ENCODE assay signal across 31 cellular contexts in the genomic region with DNA sequence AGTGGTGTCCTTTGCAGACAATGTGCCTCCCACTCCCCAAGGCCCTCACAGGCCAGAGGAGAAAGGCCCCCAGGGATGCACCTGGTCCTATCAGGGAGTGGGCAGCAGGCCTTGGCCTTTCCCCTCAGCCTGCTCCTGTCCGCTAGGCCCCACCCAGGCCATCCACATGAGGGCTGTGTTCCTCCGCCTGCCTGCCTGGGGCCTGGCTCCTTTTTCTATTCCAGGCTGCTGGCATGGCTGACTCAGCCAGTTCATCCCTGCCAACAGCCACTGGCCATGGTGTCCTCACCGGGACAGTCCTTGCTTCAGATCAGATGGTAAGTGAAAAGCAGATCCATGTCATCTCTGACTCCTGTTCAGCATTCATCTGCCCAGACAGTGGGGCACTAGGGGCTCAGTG. TPM values are rescaled to one million over a fixed set of nuclear protein-coding genes. Genes with fewer than 3 reads are reported as not detected.
DNase-seq lines count a peak whose midpoint lies in the region; ATAC-seq, FAIRE-seq and TF ChIP-seq lines count a peak whose summit lies in the region.
"Had no signal": no experiment of that assay in that cellular context is flagged by ENCODE, and none has a peak within 500 bp of the region (broad histone marks: within the 10 kb centered on the region; RNA-seq: fewer than 3 reads in every experiment).

No MANE protein-coding gene starts in this region.

- H3K79me1 ChIP-seq in neuronal stem cell (ENCODE audit: low read depth, low read length), result peaks cover 2% of the 10 kb centered on the region

- H4K91ac ChIP-seq in neuronal stem cell (ENCODE audit: low read depth, low read length, poor library complexity), result no peak overlapping the region

- H2BK120ac ChIP-seq in neuronal stem cell (ENCODE audit: low read depth, low read length), result no peak overlapping the region

- H3K9ac ChIP-seq in HCT116 (ENCODE audit: low read length) (no peak overlapping the region), adipocyte (ENCODE audit: low read length) (no peak overlapping the region), neuronal stem cell (ENCODE audit: low read depth, low read length, poor library complexity) (no peak overlapping the region)
- H3K9ac ChIP-seq: parathyroid adenoma had no signal

- H3K23ac ChIP-seq in neuronal stem cell (ENCODE audit: low read depth, low read length, poor library complexity), result no peak overlapping the region

- no peaks in the 10 kb centered on the region for H3K79me2 ChIP-seq in HCT116 (ENCODE audit: insufficient read depth, low read length)
- H3K79me2 ChIP-seq: hepatocyte, parathyroid adenoma had no signal

- H4K8ac ChIP-seq in neuronal stem cell (ENCODE audit: low read depth, low read length), result no peak overlapping the region

- H3K14ac ChIP-seq in neuronal stem cell (ENCODE audit: low read length), result peak overlapping the region; percentile 67

- H3K4me3 ChIP-seq in HCT116 (replicated peaks in 1 of 2; ENCODE audit: low read depth in 1 of 2, low read length in 2 of 2), result no peak overlapping the region
- H3K4me3 ChIP-seq in adipocyte (ENCODE audit: low read length), result no peak overlapping the region
- H3K4me3 ChIP-seq in neuronal stem cell (ENCODE audit: low read length in 2 of 2), result no peak overlapping the region
- H3K4me3 ChIP-seq: coronary artery, hepatocyte, left lung, thoracic aorta had no signal

- BruUV-seq in HCT116 (replicated peaks; lab: Mats Ljungman, UMichigan), result no TSS peak

- H2BK5ac ChIP-seq in neuronal stem cell (ENCODE audit: low read length), result no peak overlapping the region

- no peak for TF ChIP-seq RAD21 in HCT116 (IDR thresholded peaks at IDR 0.05; ENCODE audit: low read depth)

- no CpG with 5 or more reads among the region's 3 CpGs for WGBS in neuronal stem cell (ENCODE audit: extremely low coverage in 2 of 2, insufficient read length in 2 of 2, insufficient replicate concordance in 1 of 2), 2 donors

- H3K36me3 ChIP-seq in HCT116 (ENCODE audit: control insufficient read depth in 1 of 2, insufficient read depth in 2 of 2, low read length in 2 of 2), result no peaks in the 10 kb centered on the region
- H3K36me3 ChIP-seq in adipocyte (ENCODE audit: control insufficient read depth, insufficient read depth, low read length, severe bottlenecking), result no peaks in the 10 kb centered on the region
- no peaks in the 10 kb centered on the region for H3K36me3 ChIP-seq in neuronal stem cell (replicated peaks in 1 of 2; ENCODE audit: control insufficient read depth in 2 of 2, insufficient read depth in 2 of 2, low read length in 2 of 2)
- H3K36me3 ChIP-seq: left lung, thoracic aorta had no signal

- H3K4me1 ChIP-seq in HCT116 (ENCODE audit: control insufficient read depth in 1 of 2, insufficient read depth in 2 of 2, low read length in 2 of 2), result no peaks in the 10 kb centered on the region
- no peaks in the 10 kb centered on the region for H3K4me1 ChIP-seq in adipocyte (ENCODE audit: control insufficient read depth, insufficient read depth, low read length)
- H3K4me1 ChIP-seq in neuronal stem cell (ENCODE audit: control insufficient read depth in 2 of 2, insufficient read depth in 1 of 2, low read depth in 1 of 2, low read length in 2 of 2), result peaks cover 0 to 4% of the 10 kb centered on the region in 2 donors
- H3K4me1 ChIP-seq: foreskin keratinocyte, left lung, parathyroid adenoma had no signal

- no peaks in the 10 kb centered on the region for H4K20me1 ChIP-seq in HCT116 (ENCODE audit: insufficient read depth)

- H2BK15ac ChIP-seq in neuronal stem cell (ENCODE audit: low read length), result no peak overlapping the region

- RAD21 ChIA-PET in HCT116 (lab: Charles Lee; ENCODE audit: low non-redundant PET in 1 of 2, low total read pairs in 2 of 2, uncharacterized antibody in 2 of 2, unreplicated experiment in 2 of 2), result no interaction called here

- ATAC-seq in HCT116, result peak; percentile 13; the same call in 1 of the 2 replicates
- ATAC-seq in GM19351 (IDR thresholded peaks at IDR 0.05; ENCODE audit: unreplicated experiment), result no peak
- no peak for ATAC-seq in HG03108 (IDR thresholded peaks at IDR 0.05; ENCODE audit: unreplicated experiment)
- ATAC-seq: activated CD4-positive, CD25-positive, alpha-beta regulatory T cell treated with anti-CD3 and anti-CD28 coated beads, Interleukin-2, amount 50 U/mL, for 24 hours; activated CD8-positive, alpha-beta T cell treated with anti-CD3 and anti-CD28 coated beads for 36 hours; effector memory CD8-positive, alpha-beta T cell; left lung; right cardiac atrium had no signal

- no peaks in the 10 kb centered on the region for H3K27me3 ChIP-seq in HCT116 (ENCODE audit: insufficient read depth, low read length)
- peaks cover 2% of the 10 kb centered on the region for H3K27me3 ChIP-seq in adipocyte (replicated peaks; ENCODE audit: control insufficient read depth, insufficient read depth, low read length)
- H3K27me3 ChIP-seq in neuronal stem cell (ENCODE audit: control insufficient read depth in 3 of 3, insufficient read depth in 3 of 3, low read depth in 1 of 3, low read length in 3 of 3), result peaks cover 0 to 21% (median 0%) of the 10 kb centered on the region in 3 experiments
- H3K27me3 ChIP-seq: foreskin keratinocyte, hepatocyte, left lung had no signal

- POLR2A ChIA-PET in HCT116 (lab: Charles Lee), result no interaction called here

- H3K27ac ChIP-seq in HCT116 (ENCODE audit: low read depth, low read length) (no peak overlapping the region), neuronal stem cell (replicated peaks; ENCODE audit: low read length) (no peak overlapping the region)
- H3K27ac ChIP-seq: coronary artery, foreskin keratinocyte, hepatocyte, left lung, parathyroid adenoma, thoracic aorta had no signal

- CTCF ChIA-PET in HCT116 (lab: Charles Lee), result no interaction called here

- no peak overlapping the region for H2BK12ac ChIP-seq in neuronal stem cell (ENCODE audit: low read length)

- FAIRE-seq in D721Med (lab: Jason Lieb, UNC), result no peak

- H3K18ac ChIP-seq in neuronal stem cell (ENCODE audit: low read length), result no peak overlapping the region

- intact Hi-C loops in HCT116 (cut with micrococcal nuclease), result no loop called here

- TF ChIP-seq CTCF in D721Med (IDR thresholded peaks at IDR 0.05; ENCODE audit: insufficient read depth, missing control alignments), result no peak
- no peak for TF ChIP-seq CTCF in HCT116 (IDR thresholded peaks at IDR 0.05 in 2 of 3, conservative IDR thresholded peaks at IDR 0.05 in 1 of 3; ENCODE audit: borderline replicate concordance in 1 of 3, insufficient read depth in 1 of 3, low read depth in 2 of 3, low read length in 2 of 3)

- H2AK5ac ChIP-seq in neuronal stem cell (ENCODE audit: low read depth, low read length), result peak overlapping the region; percentile 13

- TF ChIP-seq POLR2A in HCT116 (IDR thresholded peaks at IDR 0.05; ENCODE audit: borderline replicate concordance, extremely low read depth, insufficient read depth, insufficient read length), result no peak

- H3K9me3 ChIP-seq in HCT116 (ENCODE audit: control insufficient read depth in 1 of 2, insufficient read depth in 1 of 2, low read depth in 1 of 2, low read length in 2 of 2), result no peaks in the 10 kb centered on the region
- no peaks in the 10 kb centered on the region for H3K9me3 ChIP-seq in adipocyte (ENCODE audit: control insufficient read depth, low read length)
- H3K9me3 ChIP-seq in neuronal stem cell (replicated peaks in 1 of 2; ENCODE audit: control insufficient read depth in 2 of 2, insufficient read depth in 1 of 2, low read depth in 1 of 2, low read length in 2 of 2), result no peaks in the 10 kb centered on the region
- H3K9me3 ChIP-seq: left lung, thoracic aorta had no signal

- H3K4me2 ChIP-seq in HCT116 (ENCODE audit: low read length), result no peak overlapping the region
- H3K4me2 ChIP-seq in neuronal stem cell (ENCODE audit: insufficient read depth, low read length, poor library complexity, severe bottlenecking), result no peak overlapping the region
- H3K4me2 ChIP-seq: hepatocyte had no signal

- no peaks in the 10 kb centered on the region for H3K9me2 ChIP-seq in HCT116 (ENCODE audit: insufficient read depth)

- H3K4ac ChIP-seq in neuronal stem cell (ENCODE audit: low read length), result no peak overlapping the region

- H2AFZ ChIP-seq in HCT116 (ENCODE audit: low read depth, low read length, poor library complexity, severe bottlenecking) (no peak overlapping the region), neuronal stem cell (ENCODE audit: low read length) (no peak overlapping the region)
- H2AFZ ChIP-seq: hepatocyte, parathyroid adenoma had no signal

- DNase-seq in D721Med (ENCODE audit: insufficient read length, low spot score) (peak; percentile 6), HCT116 (ENCODE audit: low read depth, low spot score) (no peak), adipocyte (ENCODE audit: low read depth) (peak; percentile 5), neuronal stem cell (ENCODE audit: low spot score) (no peak), islet precursor cell (no peak)
- DNase-seq: activated CD8-positive, alpha-beta T cell treated with anti-CD3 and anti-CD28 coated beads for 36 hours; CD4-positive, alpha-beta T cell; DMS 273 treated with DMSO at 0.1 percent for 48 hours; effector memory CD8-positive, alpha-beta T cell; foreskin keratinocyte; GF-D8; midbrain; NCI-H1105 treated with DMSO at 0.1 percent for 48 hours; NCI-H2029; NCI-H446; nephron progenitor cell; OCI-M1; right cardiac atrium; SHP77 treated with DMSO at 0.1 percent for 48 hours; stimulated activated CD4-positive, alpha-beta T cell treated with anti-CD3 and anti-CD28 coated beads, Interleukin-4, amount 100 ng/mL, for 4 hours; stimulated activated naive CD4-positive, alpha-beta T cell had no signal

TF ChIP-seq in HCT116, 20 proteins besides CTCF, POLR2A, EP300 and RAD21 (continues in another document):
- TF ChIP-seq YY1 (IDR thresholded peaks at IDR 0.05; ENCODE audit: extremely low read depth, insufficient replicate concordance, low read depth, low read length), result no peak
- TF ChIP-seq FOSL1 (IDR thresholded peaks at IDR 0.05; ENCODE audit: low read depth), result no peak

RNA-seq across cellular contexts. Expression of a gene that starts 13.4 kb away (rescaled TPM):
- total RNA-seq in HCT116 (2021; ENCODE audit: unreplicated experiment), result not detected
- polyA plus RNA-seq in HCT116 (2012), result not detected in 2 replicates
- polyA plus RNA-seq in neuronal stem cell (2013, experiment 1 of 2), result 0.26 TPM
- polyA plus RNA-seq in neuronal stem cell (2013, experiment 2 of 2), result 0.12 TPM
- total RNA-seq: bronchial epithelial cell; CD4-positive, alpha-beta T cell; H4; left lung; right cardiac atrium; thoracic aorta had no signal
- polyA plus RNA-seq: right cardiac atrium had no signal

RNA-seq across cellular contexts. Expression of a gene that starts 27.4 kb away (rescaled TPM):
- 222 TPM for total RNA-seq in HCT116 (2021; ENCODE audit: unreplicated experiment)
- 149 TPM in 2 replicates for polyA plus RNA-seq in HCT116 (2012)
- 74.9 TPM for polyA plus RNA-seq in neuronal stem cell (2013, experiment 1 of 2)
- 74.9 TPM for polyA plus RNA-seq in neuronal stem cell (2013, experiment 2 of 2)

RNA-seq across cellular contexts. Expression of a gene that starts 27.9 kb away (rescaled TPM):
- total RNA-seq in HCT116 (2021; ENCODE audit: unreplicated experiment), result 16.8 TPM
- polyA plus RNA-seq in HCT116 (2012), result 12.4 and 13.3 TPM in 2 replicates
- 20.4 TPM for polyA plus RNA-seq in neuronal stem cell (2013, experiment 1 of 2)
- polyA plus RNA-seq in neuronal stem cell (2013, experiment 2 of 2), result 18.0 TPM

Comparison
In these comparisons a context has a peak if more than half of its experiments do, and no peak if none do; other contexts are left out.
1. DNase-seq: peak in D721Med (single experiment) and adipocyte (single experiment); none in HCT116 (single experiment), neuronal stem cell (single experiment) and islet precursor cell (single experiment).